25 cellular contexts compared by ENCODE assay signal in the genomic region with DNA sequence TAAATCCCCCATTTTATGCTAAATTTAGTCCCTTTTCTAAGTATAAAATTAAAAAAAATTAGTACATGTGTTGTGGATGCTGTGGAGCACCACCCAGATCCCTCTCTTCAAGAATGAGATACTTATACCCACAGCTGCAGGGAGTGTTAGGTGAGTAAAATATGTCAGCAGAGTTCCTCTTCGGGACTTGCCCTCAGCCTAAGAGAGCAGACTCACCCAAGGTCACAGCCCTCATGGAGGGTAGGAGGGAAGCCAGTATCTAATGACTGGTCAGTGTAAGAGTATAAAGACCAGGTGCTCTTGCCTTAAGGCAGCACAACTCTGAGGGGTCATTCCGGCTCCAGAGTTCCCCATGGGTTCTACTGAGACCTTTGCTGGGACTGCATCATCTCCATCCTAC.
DNase-seq lines count a peak whose midpoint lies in the region; ATAC-seq, FAIRE-seq and TF ChIP-seq lines count a peak whose summit lies in the region.
"Had no signal": no experiment of that assay in that cellular context is flagged by ENCODE, and none has a peak within 500 bp of the region (broad histone marks: within the 10 kb centered on the region; RNA-seq: fewer than 3 reads in every experiment).

No MANE protein-coding gene starts in this region.

- no peak for TF ChIP-seq RAD21 in K562 (CRISPR knock-in tag; conservative IDR thresholded peaks at IDR 0.05 in 1 of 2, IDR thresholded peaks at IDR 0.05 in 1 of 2)

- H3K9me3 ChIP-seq in K562 (replicated peaks; ENCODE audit: control insufficient read depth, insufficient read depth, low read depth, low read length) (no peaks in the 10 kb centered on the region), psoas muscle (no peaks in the 10 kb centered on the region)
- H3K9me3 ChIP-seq: A549; BLaER1 treated with 17β-estradiol and CSF1 and Interleukin-3, amounts not matched to agents 10 nM and 100 nM had no signal

- no peaks in the 10 kb centered on the region for H3K79me2 ChIP-seq in K562 (ENCODE audit: control insufficient read depth, insufficient read depth, low read length)

- no peaks in the 10 kb centered on the region; the same call in 1 of the 2 replicates for H4K20me1 ChIP-seq in K562 (replicated peaks; ENCODE audit: control insufficient read depth, insufficient read depth, low read length)
- H4K20me1 ChIP-seq: BLaER1 treated with 17β-estradiol and CSF1 and Interleukin-3, amounts not matched to agents 10 nM and 100 nM had no signal

- no peak overlapping the region for H3K4me2 ChIP-seq in K562 (ENCODE audit: insufficient read depth, low read length)
- H3K4me2 ChIP-seq: A549; BLaER1 treated with 17β-estradiol and CSF1 and Interleukin-3, amounts not matched to agents 10 nM and 100 nM; GM23338 had no signal

- intact Hi-C loops in K562 (cut with micrococcal nuclease) (no loop called here), psoas muscle (cut with DNase I) (no loop called here)

- no peak for TF ChIP-seq POLR2A in K562 (conservative IDR thresholded peaks at IDR 0.05)

- TF ChIP-seq EP300 in K562 (IDR thresholded peaks at IDR 0.05; ENCODE audit: low read length), result no peak

- no peak overlapping the region for H2AFZ ChIP-seq in K562 (ENCODE audit: low read depth, low read length)
- H2AFZ ChIP-seq: GM23338 had no signal

- in situ Hi-C loops in GM13976 (cut with MboI; ENCODE audit: low sequenced_read_pairs, unreplicated experiment), result no loop called here
- in situ Hi-C loops in K562 (cut with MboI), result no loop called here

- BruUV-seq in K562 (replicated peaks; lab: Mats Ljungman, UMichigan), result TSS peak; percentile 33

- H3K4me3 ChIP-seq in K562 (no peak overlapping the region), psoas muscle (no peak overlapping the region)
- H3K4me3 ChIP-seq: A549; BLaER1 treated with 17β-estradiol and CSF1 and Interleukin-3, amounts not matched to agents 10 nM and 100 nM; GM23338 had no signal

- POLR2A ChIA-PET in K562 (lab: Yijun Ruan, JAX), result no interaction called here

- H3K9ac ChIP-seq in K562 (ENCODE audit: insufficient read depth in 1 of 2, low read depth in 2 of 2, low read length in 2 of 2), result no peak overlapping the region
- H3K9ac ChIP-seq: BLaER1 treated with 17β-estradiol and CSF1 and Interleukin-3, amounts not matched to agents 10 nM and 100 nM had no signal

- H3K27ac ChIP-seq in K562 (ENCODE audit: extremely low read depth, low read depth, low read length) (no peak overlapping the region), psoas muscle (no peak overlapping the region)
- H3K27ac ChIP-seq: A549; BLaER1 treated with 17β-estradiol and CSF1 and Interleukin-3, amounts not matched to agents 10 nM and 100 nM had no signal

- WGBS in K562 (ENCODE audit: insufficient coverage, low coverage, missing lambda C conversion rate), result 48% methylated on average over 2 of the region's 2 CpGs
- 76 to 91% (median 87%) methylated on average over 2 of the region's 2 CpGs for WGBS in psoas muscle, 3 donors

- peak; percentile 8 for DNase-seq in GM13976 (ENCODE audit: low spot score)
- DNase-seq in K562 (ENCODE audit: extremely low read depth in 1 of 4, low spot score in 3 of 4), result no peak
- DNase-seq in psoas muscle, result no peak
- DNase-seq in NCI-H2107 (lab: John Stamatoyannopoulos, UW), result no peak
- DNase-seq: 8988T; ACHN; AML-193; BE2C; CD4-positive, alpha-beta T cell; CD8-positive, alpha-beta memory T cell; DMS 273 treated with DMSO at 0.1 percent for 48 hours; DMS79; EL; GDM1; H9 had no signal

- H3K27me3 ChIP-seq in K562 (ENCODE audit: control insufficient read depth in 2 of 2, insufficient read depth in 2 of 2, low read length in 2 of 2) (no peaks in the 10 kb centered on the region), psoas muscle (ENCODE audit: insufficient read depth in 3 of 3, low read length in 2 of 3) (no peaks in the 10 kb centered on the region)
- H3K27me3 ChIP-seq: BE2C; BLaER1 treated with 17β-estradiol and CSF1 and Interleukin-3, amounts not matched to agents 10 nM and 100 nM had no signal

- TF ChIP-seq CTCF in GM13976 (IDR thresholded peaks at IDR 0.05; ENCODE audit: borderline replicate concordance, control extremely low read depth, extremely low read depth, insufficient read depth, missing control alignments) (no peak), K562 (IDR thresholded peaks at IDR 0.05 in 2 of 3, conservative IDR thresholded peaks at IDR 0.05 in 1 of 3; ENCODE audit: insufficient read depth in 2 of 3, low read depth in 1 of 3, low read length in 3 of 3) (no peak), psoas muscle (IDR thresholded peaks at IDR 0.05) (no peak)

- H3K4me1 ChIP-seq in K562 (replicated peaks in 1 of 2; ENCODE audit: control insufficient read depth in 2 of 2, insufficient read depth in 2 of 2, low read length in 2 of 2), result no peaks in the 10 kb centered on the region
- no peaks in the 10 kb centered on the region for H3K4me1 ChIP-seq in psoas muscle
- H3K4me1 ChIP-seq: A549; BE2C; BLaER1 treated with 17β-estradiol and CSF1 and Interleukin-3, amounts not matched to agents 10 nM and 100 nM had no signal

- CTCF ChIA-PET in K562 (lab: Yijun Ruan, JAX; ENCODE audit: low intra/inter-chr PET ratio), result no interaction called here

- H3K9me1 ChIP-seq in K562 (ENCODE audit: control insufficient read depth, insufficient read depth, low read length), result no peaks in the 10 kb centered on the region

- ATAC-seq in HG02610 (IDR thresholded peaks at IDR 0.05; ENCODE audit: unreplicated experiment) (peak; percentile 66), HG03432 (IDR thresholded peaks at IDR 0.05; ENCODE audit: unreplicated experiment) (peak; percentile 54), K562 (no peak), psoas muscle (no peak), HG03571 (IDR thresholded peaks at IDR 0.05; ENCODE audit: unreplicated experiment) (no peak)
- ATAC-seq: A549, GM23338, HCT116 had no signal

- H3K36me3 ChIP-seq in K562 (ENCODE audit: control insufficient read depth, insufficient read depth, low read length) (no peaks in the 10 kb centered on the region), psoas muscle (ENCODE audit: insufficient read depth in 1 of 2, low read depth in 1 of 2) (no peaks in the 10 kb centered on the region)

- FAIRE-seq in K562 (lab: Jason Lieb, UNC), result no peak
- FAIRE-seq: A549, D721Med, GM12891, GM19239 had no signal

TF ChIP-seq in K562, 482 proteins besides CTCF, POLR2A, EP300 and RAD21:
- no peak for TF ChIP-seq HOXB6 (CRISPR knock-in tag; IDR thresholded peaks at IDR 0.05; ENCODE audit: borderline replicate concordance)

Comparison
In these comparisons a context has a peak if more than half of its experiments do, and no peak if none do; other contexts are left out.
1. ATAC-seq: peak in HG02610 (single experiment) and HG03432 (single experiment); none in K562 (single experiment), psoas muscle (0 of 4) and HG03571 (single experiment).